ENCODE assay signal across 6 cellular contexts in the genomic region with DNA sequence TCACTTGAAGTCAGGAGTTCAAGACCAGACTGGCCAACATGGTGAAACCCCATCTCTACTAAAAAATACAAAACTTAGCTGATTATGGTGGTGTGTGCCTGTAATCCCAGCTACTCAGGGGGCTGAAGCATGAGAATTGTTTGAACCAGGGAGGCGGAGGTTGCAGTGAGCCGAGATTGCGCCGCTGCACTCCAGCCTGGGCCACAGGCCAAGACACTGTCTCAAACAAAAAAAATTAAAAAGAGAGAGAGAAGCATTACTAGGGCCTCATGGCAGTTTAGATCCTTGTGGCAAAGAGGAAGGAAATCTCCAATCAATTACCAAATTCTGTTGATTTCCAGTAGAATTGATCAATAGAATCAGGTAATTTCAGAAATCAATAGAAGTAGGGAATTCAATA. TPM values are rescaled to one million over a fixed set of nuclear protein-coding genes. Genes with fewer than 3 reads are reported as not detected.
"Had no signal": no experiment of that assay in that cellular context is flagged by ENCODE, and none has a peak within 500 bp of the region (broad histone marks: within the 10 kb centered on the region; RNA-seq: fewer than 3 reads in every experiment).

No MANE protein-coding gene starts in this region.

RNA-seq across cellular contexts. Expression of a gene that starts 16.9 kb away (rescaled TPM):
- total RNA-seq: myocyte; naive thymus-derived CD4-positive, alpha-beta T cell; natural killer cell treated with Interleukin-12 subunit alpha and Interleukin-12 subunit beta and Interleukin-15 and Interleukin-18, amount 100 ng/mL, for 72 hours; osteoblast had no signal
- polyA plus RNA-seq: naive thymus-derived CD4-positive, alpha-beta T cell; neural cell; right cardiac atrium had no signal
